Comparison of ENCODE assay signal across 8 cellular contexts in the genomic region with DNA sequence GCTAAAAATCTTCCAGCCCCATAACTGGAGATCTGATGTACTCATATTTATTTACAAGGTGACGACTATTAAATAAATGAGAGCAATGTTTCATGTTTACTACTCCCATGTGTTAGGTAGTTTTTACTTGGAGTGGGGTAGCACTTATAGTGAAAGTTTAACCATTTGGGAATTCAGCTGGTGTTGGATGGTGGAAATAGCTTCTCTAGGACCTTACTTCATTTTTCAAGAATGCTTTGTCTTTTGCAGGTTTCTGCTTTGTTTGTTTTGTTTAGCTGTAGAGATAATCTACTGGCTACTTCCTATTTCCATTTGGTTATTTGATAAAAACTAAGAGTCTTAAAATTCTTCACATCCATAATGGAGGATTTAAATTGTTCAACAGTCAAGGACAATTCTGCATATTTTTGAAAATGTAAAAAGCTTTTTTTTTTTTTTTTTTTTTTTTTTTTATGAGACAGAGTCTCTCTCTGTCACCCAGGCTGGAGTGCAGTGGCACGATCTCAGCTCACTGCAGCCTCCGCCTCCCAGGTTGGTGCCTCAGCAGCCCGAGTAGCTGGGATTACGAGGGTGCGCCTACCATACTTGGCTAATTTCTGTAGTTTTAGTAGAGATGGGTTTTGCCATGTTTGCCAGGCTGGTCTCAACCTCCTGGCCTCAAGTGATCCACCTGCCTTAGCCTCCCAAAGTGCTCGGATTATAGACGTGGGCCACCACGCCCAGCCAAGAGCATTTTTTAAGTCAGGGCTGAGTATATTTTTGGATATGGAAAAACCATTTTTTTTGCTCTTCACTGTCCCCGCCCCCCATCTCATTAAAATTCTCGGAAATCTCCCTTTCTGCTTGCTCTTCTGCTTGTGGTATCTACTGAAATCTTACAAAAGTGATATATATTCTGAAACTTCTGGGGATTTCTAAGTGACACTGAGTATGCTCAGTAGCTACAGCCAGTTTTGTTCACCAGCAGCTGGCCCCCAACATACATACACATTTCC. TPM values are rescaled to one million over a fixed set of nuclear protein-coding genes. Genes with fewer than 3 reads are reported as not detected.
DNase-seq lines count a peak whose midpoint lies in the region; ATAC-seq, FAIRE-seq and TF ChIP-seq lines count a peak whose summit lies in the region.

No MANE protein-coding gene starts in this region.

- H3K27me3 ChIP-seq in HCT116 (ENCODE audit: insufficient read depth, low read length) (no peaks in the 10 kb centered on the region), Peyer's patch (no peaks in the 10 kb centered on the region), K562 (ENCODE audit: control insufficient read depth in 2 of 2, insufficient read depth in 2 of 2, low read length in 2 of 2) (no peaks in the 10 kb centered on the region), muscle layer of duodenum (ENCODE audit: low read depth, low read length) (no peaks in the 10 kb centered on the region), thyroid gland (no peaks in the 10 kb centered on the region)

- no peak for TF ChIP-seq CTCF in HCT116 (IDR thresholded peaks at IDR 0.05 in 2 of 3, conservative IDR thresholded peaks at IDR 0.05 in 1 of 3; ENCODE audit: borderline replicate concordance in 1 of 3, insufficient read depth in 1 of 3, low read depth in 2 of 3, low read length in 2 of 3)
- no peak for TF ChIP-seq CTCF in Peyer's patch (IDR thresholded peaks at IDR 0.05)
- no peak for TF ChIP-seq CTCF in K562 (IDR thresholded peaks at IDR 0.05 in 2 of 3, conservative IDR thresholded peaks at IDR 0.05 in 1 of 3; ENCODE audit: insufficient read depth in 2 of 3, low read depth in 1 of 3, low read length in 3 of 3)
- no peak for TF ChIP-seq CTCF in thyroid gland (IDR thresholded peaks at IDR 0.05)

- TF ChIP-seq POLR2A in GM12891 (IDR thresholded peaks at IDR 0.05; ENCODE audit: low read depth, low read length) (no peak; the same call in 1 of the 2 replicates), HCT116 (IDR thresholded peaks at IDR 0.05; ENCODE audit: borderline replicate concordance, extremely low read depth, insufficient read depth, insufficient read length) (no peak), Peyer's patch (IDR thresholded peaks at IDR 0.05) (no peak), K562 (conservative IDR thresholded peaks at IDR 0.05) (no peak), thyroid gland (IDR thresholded peaks at IDR 0.05) (no peak)

- no peak for TF ChIP-seq EP300 in K562 (IDR thresholded peaks at IDR 0.05; ENCODE audit: low read length)

- H4K20me1 ChIP-seq in HCT116 (ENCODE audit: insufficient read depth) = no peaks in the 10 kb centered on the region
- no peaks in the 10 kb centered on the region for H4K20me1 ChIP-seq in K562 (replicated peaks; ENCODE audit: control insufficient read depth, insufficient read depth, low read length)

- no peaks in the 10 kb centered on the region for H3K9me2 ChIP-seq in HCT116 (ENCODE audit: insufficient read depth)

- in situ Hi-C loops in K562 (cut with MboI) = no loop called here

- 24% methylated on average over 11 of the region's 11 CpGs for WGBS in K562 (ENCODE audit: insufficient coverage, low coverage, missing lambda C conversion rate)
- WGBS in thyroid gland, 2 donors = 80 to 81% methylated on average over 11 of the region's 11 CpGs

- H3K27ac ChIP-seq in HCT116 (ENCODE audit: low read depth, low read length) (no peak overlapping the region), Peyer's patch (peak overlapping the region; percentile 61 to 82 (median 78)), K562 (ENCODE audit: extremely low read depth, low read depth, low read length) (no peak overlapping the region), muscle layer of duodenum (ENCODE audit: low read length) (peak overlapping the region; percentile 64), thyroid gland (peak overlapping the region in 2 of 3 donors; percentile 48 to 72)

- H2AFZ ChIP-seq in HCT116 (ENCODE audit: low read depth, low read length, poor library complexity, severe bottlenecking) (peak overlapping the region; percentile 95), K562 (ENCODE audit: low read depth, low read length) (peak overlapping the region; percentile 81)

- FAIRE-seq in GM12891 (lab: Jason Lieb, UNC) (peak; percentile 13), K562 (lab: Jason Lieb, UNC) (no peak)

- H3K9me1 ChIP-seq in K562 (ENCODE audit: control insufficient read depth, insufficient read depth, low read length) = no peaks in the 10 kb centered on the region

- H3K4me2 ChIP-seq in HCT116 (ENCODE audit: low read length) (peak overlapping the region; percentile 59), K562 (ENCODE audit: insufficient read depth, low read length) (peak overlapping the region; percentile 79)

- H3K79me2 ChIP-seq in HCT116 (ENCODE audit: insufficient read depth, low read length) = no peaks in the 10 kb centered on the region
- peaks cover under 1% of the 10 kb centered on the region; the same call in 1 of the 3 replicates for H3K79me2 ChIP-seq in K562 (ENCODE audit: control insufficient read depth, insufficient read depth, low read length)

- no peaks in the 10 kb centered on the region for H3K9me3 ChIP-seq in HCT116 (ENCODE audit: control insufficient read depth in 1 of 2, insufficient read depth in 1 of 2, low read depth in 1 of 2, low read length in 2 of 2)
- no peaks in the 10 kb centered on the region for H3K9me3 ChIP-seq in Peyer's patch
- H3K9me3 ChIP-seq in K562 (replicated peaks; ENCODE audit: control insufficient read depth, insufficient read depth, low read depth, low read length) = no peaks in the 10 kb centered on the region
- no peaks in the 10 kb centered on the region for H3K9me3 ChIP-seq in muscle layer of duodenum (ENCODE audit: control insufficient read depth in 1 of 2, low read length in 2 of 2)
- H3K9me3 ChIP-seq in thyroid gland = no peaks in the 10 kb centered on the region

- no peak for DNase-seq in GM12891 (ENCODE audit: insufficient read length, low spot score)
- DNase-seq in HCT116 (ENCODE audit: low read depth, low spot score) = no peak
- DNase-seq in Peyer's patch = peak in 2 of 3 donors; percentile 45 to 58
- no peak for DNase-seq in K562 (ENCODE audit: extremely low read depth in 1 of 4, low spot score in 3 of 4)
- no peak for DNase-seq in thyroid gland
- no peak for DNase-seq in CD1c-positive myeloid dendritic cell (ENCODE audit: extremely low spot score)
- no peak for DNase-seq in NCI-H2227 treated with DMSO at 0.1 percent for 48 hours (lab: John Stamatoyannopoulos, UW)

- peaks cover 2 to 13% of the 10 kb centered on the region in 2 experiments; a peak in 2 of 4 replicates for H3K4me1 ChIP-seq in HCT116 (ENCODE audit: control insufficient read depth in 1 of 2, insufficient read depth in 2 of 2, low read length in 2 of 2)
- peaks cover 0 to 6% (median 0%) of the 10 kb centered on the region in 4 donors for H3K4me1 ChIP-seq in Peyer's patch
- H3K4me1 ChIP-seq in K562 (replicated peaks in 1 of 2; ENCODE audit: control insufficient read depth in 2 of 2, insufficient read depth in 2 of 2, low read length in 2 of 2) = peaks cover 4 to 6% of the 10 kb centered on the region in 2 experiments; a peak in 4 of 5 replicates
- H3K4me1 ChIP-seq in muscle layer of duodenum (ENCODE audit: control insufficient read depth in 1 of 2, insufficient read depth in 2 of 2, low read length in 2 of 2) = peaks cover 0 to 15% of the 10 kb centered on the region in 2 donors
- H3K4me1 ChIP-seq in thyroid gland = peaks cover 3 to 4% of the 10 kb centered on the region in 2 donors

- TF ChIP-seq RAD21 in HCT116 (IDR thresholded peaks at IDR 0.05; ENCODE audit: low read depth) (no peak), K562 (CRISPR knock-in tag; conservative IDR thresholded peaks at IDR 0.05 in 1 of 2, IDR thresholded peaks at IDR 0.05 in 1 of 2) (no peak)

- peak overlapping the region; percentile 40 to 53 for H3K4me3 ChIP-seq in HCT116 (replicated peaks in 1 of 2; ENCODE audit: low read depth in 1 of 2, low read length in 2 of 2)
- H3K4me3 ChIP-seq in Peyer's patch = peak overlapping the region; percentile 39 to 50 (median 46)
- peak overlapping the region; percentile 40; the same call in 1 of the 2 replicates for H3K4me3 ChIP-seq in K562
- peak overlapping the region; percentile 73 to 77 for H3K4me3 ChIP-seq in muscle layer of duodenum (ENCODE audit: low read depth in 1 of 2, low read length in 2 of 2)
- no peak overlapping the region for H3K4me3 ChIP-seq in thyroid gland (replicated peaks in 1 of 3)

- H3K9ac ChIP-seq in HCT116 (ENCODE audit: low read length) (no peak overlapping the region), K562 (ENCODE audit: insufficient read depth in 1 of 2, low read depth in 2 of 2, low read length in 2 of 2) (peak overlapping the region; percentile 30 to 88; a peak in 2 of 4 replicates)

- BruUV-seq in HCT116 (replicated peaks; lab: Mats Ljungman, UMichigan) (no TSS peak), K562 (replicated peaks; lab: Mats Ljungman, UMichigan) (no TSS peak)

- POLR2A ChIA-PET in HCT116 (lab: Charles Lee) = no interaction called here
- POLR2A ChIA-PET in K562 (lab: Yijun Ruan, JAX) = interaction anchor here (1.2 kb wide), 1 partner anchor 10 kb away, joined by 3 read pairs; no protein-coding TSS in a partner anchor

- RAD21 ChIA-PET in HCT116 (lab: Charles Lee; ENCODE audit: low non-redundant PET in 1 of 2, low total read pairs in 2 of 2, uncharacterized antibody in 2 of 2, unreplicated experiment in 2 of 2) = no interaction called here

- intact Hi-C loops in HCT116 (cut with micrococcal nuclease) = no loop called here
- intact Hi-C loops in K562 (cut with micrococcal nuclease) = loop anchor here (5.0 to 10.0 kb wide), 2 partner anchors 304 to 484 kb away; a partner anchor contains a TSS
- intact Hi-C loops in thyroid gland (cut with DNase I) = no loop called here

- CTCF ChIA-PET in HCT116 (lab: Charles Lee) = no interaction called here
- CTCF ChIA-PET in K562 (lab: Yijun Ruan, JAX; ENCODE audit: low intra/inter-chr PET ratio) = no interaction called here

- no peaks in the 10 kb centered on the region for H3K36me3 ChIP-seq in HCT116 (ENCODE audit: control insufficient read depth in 1 of 2, insufficient read depth in 2 of 2, low read length in 2 of 2)
- no peaks in the 10 kb centered on the region for H3K36me3 ChIP-seq in Peyer's patch
- no peaks in the 10 kb centered on the region for H3K36me3 ChIP-seq in K562 (ENCODE audit: control insufficient read depth, insufficient read depth, low read length)
- no peaks in the 10 kb centered on the region for H3K36me3 ChIP-seq in muscle layer of duodenum (ENCODE audit: control insufficient read depth in 1 of 2, insufficient read depth in 2 of 2, low read length in 2 of 2)
- H3K36me3 ChIP-seq in thyroid gland = no peaks in the 10 kb centered on the region

- no peak for ATAC-seq in HCT116
- 0 out of 3 replicates have a peak, but pooled peaks have one; percentile 18 for ATAC-seq in K562

RNA-seq across cellular contexts. Expression of a gene that starts 1.4 kb away (rescaled TPM):
- polyA plus RNA-seq in GM12891 (2012; ENCODE audit: low read depth, missing spikeins) = 2.2 TPM
- total RNA-seq in HCT116 (2021; ENCODE audit: unreplicated experiment) (not detected), Peyer's patch (1 to 10 TPM in 1 of 4 donors, under 1 TPM in 2, not detected in 1; 0.54 to 1.7 (median 0.88) TPM), K562 (2014; rRNA removed) (0.04 TPM in 1 of 2 replicates, not detected in the other), K562 (2014; rRNA removed; fragmentation: Illumina TruSeq; extraction: Trizol) (0.03 and 0.04 TPM in 2 replicates), K562 (2015; rRNA removed; fragmentation: Illumina TruSeq; extraction: Trizol) (0.04 and 0.07 TPM in 2 replicates), K562 (2021) (0.04 TPM in 1 of 2 replicates, not detected in the other), thyroid gland (under 1 TPM; 0.33 to 0.81 (median 0.63) TPM)
- not detected in 2 replicates for polyA plus RNA-seq in HCT116 (2012)
- not detected in 2 replicates for total RNA-seq in K562 (2011; cell fraction: chromatin; rRNA removed; ENCODE audit: low replicate concordance)
- total RNA-seq in K562 (2011; cell fraction: nucleolus; rRNA removed) = not detected in 2 replicates
- not detected in 2 replicates for total RNA-seq in K562 (2011; cell fraction: nucleoplasm; rRNA removed)
- polyA plus RNA-seq in K562 (2011; rRNA removed) (not detected in 2 replicates), K562 (2014; fragmentation: Illumina TruSeq; extraction: Trizol) (0.01 TPM in 1 of 2 replicates, not detected in the other), K562 (2014; fragmentation: Nextera tagmentation; extraction: Ambion mirVana) (under 1 TPM; 0.03 to 0.08 TPM), K562 (2014; rRNA removed) (not detected in 2 replicates)
- not detected in 2 replicates for polyA plus RNA-seq in K562 (2011; cell fraction: cytosol; rRNA removed)
- not detected in 2 replicates for polyA plus RNA-seq in K562 (2011; cell fraction: nucleus; rRNA removed)
- polyA plus RNA-seq in K562 (2012) = 0.05 and 0.15 TPM in 2 replicates
- 0.03 TPM in 1 of 2 replicates, not detected in the other for polyA minus RNA-seq in K562 (2011; rRNA and poly(A)+ RNA removed)
- polyA minus RNA-seq in K562 (2011; cell fraction: cytosol; rRNA and poly(A)+ RNA removed) = not detected in 2 replicates
- polyA minus RNA-seq in K562 (2011; cell fraction: nucleus; rRNA and poly(A)+ RNA removed) = not detected in 2 replicates

Comparison
In these comparisons a context has a peak if more than half of its experiments do, and no peak if none do; other contexts are left out.
1. DNase-seq: peak in Peyer's patch (2 of 3); none in GM12891 (single experiment), HCT116 (single experiment), K562 (0 of 4), thyroid gland (0 of 2), CD1c-positive myeloid dendritic cell (single experiment) and NCI-H2227 treated with DMSO at 0.1 percent for 48 hours (single experiment).
2. H3K27ac ChIP-seq: peak in Peyer's patch (4 of 4), muscle layer of duodenum (single experiment) and thyroid gland (2 of 3); none in HCT116 (single experiment) and K562 (single experiment).
3. H3K4me3 ChIP-seq: peak in HCT116 (2 of 2), Peyer's patch (4 of 4), K562 (single experiment) and muscle layer of duodenum (2 of 2); none in thyroid gland (0 of 3).